18 cellular contexts compared by ENCODE assay signal in genomic region chr2:159737292-159737916, GRCh38. TPM values are rescaled to one million over a fixed set of nuclear protein-coding genes. Genes with fewer than 3 reads are reported as not detected.
DNase-seq lines count a peak whose midpoint lies in the region; ATAC-seq, FAIRE-seq and TF ChIP-seq lines count a peak whose summit lies in the region.
"Had no signal": no experiment of that assay in that cellular context is flagged by ENCODE, and none has a peak within 500 bp of the region (broad histone marks: within the 10 kb centered on the region; RNA-seq: fewer than 3 reads in every experiment).

No MANE protein-coding gene starts in this region.

- H3K4me2 ChIP-seq in K562 (ENCODE audit: insufficient read depth, low read length) = no peak overlapping the region

- ATAC-seq in K562 = no peak
- ATAC-seq in right cardiac atrium = peak; percentile 25 to 38
- ATAC-seq in GM21390 (IDR thresholded peaks at IDR 0.05; ENCODE audit: unreplicated experiment) = no peak
- ATAC-seq: CD8-positive, alpha-beta T cell; left colon had no signal

- H3K9ac ChIP-seq in K562 (ENCODE audit: insufficient read depth in 1 of 2, low read depth in 2 of 2, low read length in 2 of 2) = no peak overlapping the region

- H3K9me3 ChIP-seq in K562 (replicated peaks; ENCODE audit: control insufficient read depth, insufficient read depth, low read depth, low read length) (no peaks in the 10 kb centered on the region), right cardiac atrium (ENCODE audit: control insufficient read depth, low read length) (no peaks in the 10 kb centered on the region), esophagus muscularis mucosa (no peaks in the 10 kb centered on the region)
- H3K9me3 ChIP-seq: testis had no signal

- no peak overlapping the region for H2AFZ ChIP-seq in ACC112 (ENCODE audit: low read length, unreplicated experiment)
- no peak overlapping the region for H2AFZ ChIP-seq in K562 (ENCODE audit: low read depth, low read length)

- in situ Hi-C loops in GM18951 (cut with MboI; ENCODE audit: low sequenced_read_pairs, unreplicated experiment) = no loop called here
- in situ Hi-C loops in K562 (cut with MboI) = no loop called here

- POLR2A ChIA-PET in K562 (lab: Yijun Ruan, JAX) = interaction anchor here (1.4 to 1.9 kb wide), 4 partner anchors 7 to 23 kb away, joined by 3 to 10 read pairs (median 4); no protein-coding TSS in a partner anchor

- no peak for DNase-seq in K562 (ENCODE audit: extremely low read depth in 1 of 4, low spot score in 3 of 4)
- DNase-seq in right cardiac atrium = no peak
- no peak for DNase-seq in activated CD4-positive, alpha-beta T cell treated with anti-CD3 and anti-CD28 coated beads, Interleukin-2, amount 50 U/mL, for 4 hours
- no peak for DNase-seq in esophagus muscularis mucosa (ENCODE audit: extremely low spot score)
- DNase-seq in SIG-M5 (lab: John Stamatoyannopoulos, UW) = no peak
- DNase-seq: activated CD4-positive, alpha-beta T cell treated with anti-CD3 and anti-CD28 coated beads, Interleukin-2, amount 10 ng/mL, durations not matched to agents 24 days and 14 days; activated CD8-positive, alpha-beta memory T cell treated with anti-CD3 and anti-CD28 coated beads, Interleukin-2, amount 50 U/mL, for 4 hours; CD8-positive, alpha-beta T cell; DMS53; KG1; left colon; NCI-H1092; NCI-H2029 treated with DMSO at 0.1 percent for 48 hours; testis had no signal

- FAIRE-seq in K562 (lab: Jason Lieb, UNC) = no peak
- FAIRE-seq: frontal cortex had no signal

- TF ChIP-seq POLR2A in GM18951 (IDR thresholded peaks at IDR 0.05; ENCODE audit: extremely low read depth, insufficient read depth, insufficient read length) = peak; percentile 2
- no peak for TF ChIP-seq POLR2A in K562 (conservative IDR thresholded peaks at IDR 0.05)
- no peak for TF ChIP-seq POLR2A in esophagus muscularis mucosa (IDR thresholded peaks at IDR 0.05; ENCODE audit: low read depth)

- H3K4me3 ChIP-seq in ACC112 (ENCODE audit: low read depth, low read length) = no peak overlapping the region
- H3K4me3 ChIP-seq in K562 = no peak overlapping the region
- no peak overlapping the region for H3K4me3 ChIP-seq in right cardiac atrium (ENCODE audit: low read length)
- no peak overlapping the region for H3K4me3 ChIP-seq in esophagus muscularis mucosa
- H3K4me3 ChIP-seq: testis had no signal

- BruUV-seq in K562 (replicated peaks; lab: Mats Ljungman, UMichigan) = no TSS peak

- H3K79me2 ChIP-seq in ACC112 (ENCODE audit: control insufficient read depth, insufficient read depth, low read length, unreplicated experiment) = peaks cover 92% of the 10 kb centered on the region
- H3K79me2 ChIP-seq in K562 (ENCODE audit: control insufficient read depth, insufficient read depth, low read length) = peaks cover 99% of the 10 kb centered on the region

- no peaks in the 10 kb centered on the region for H3K9me1 ChIP-seq in K562 (ENCODE audit: control insufficient read depth, insufficient read depth, low read length)

- TF ChIP-seq CTCF in K562 (IDR thresholded peaks at IDR 0.05 in 2 of 3, conservative IDR thresholded peaks at IDR 0.05 in 1 of 3; ENCODE audit: insufficient read depth in 2 of 3, low read depth in 1 of 3, low read length in 3 of 3) = no peak
- no peak for TF ChIP-seq CTCF in esophagus muscularis mucosa (IDR thresholded peaks at IDR 0.05)

- TF ChIP-seq EP300 in K562 (IDR thresholded peaks at IDR 0.05; ENCODE audit: low read length) (no peak), esophagus muscularis mucosa (IDR thresholded peaks at IDR 0.05) (no peak)

- intact Hi-C loops in K562 (cut with micrococcal nuclease) = no loop called here
- intact Hi-C loops in right cardiac atrium (cut with DNase I) = loop anchor here in 1 of 4 donors (2.0 kb wide), 1 partner anchor 35 kb away; no protein-coding TSS in a partner anchor
- intact Hi-C loops in esophagus muscularis mucosa (cut with DNase I) = no loop called here

- H3K27me3 ChIP-seq in ACC112 (ENCODE audit: insufficient read depth, low read length) (no peaks in the 10 kb centered on the region), K562 (ENCODE audit: control insufficient read depth in 2 of 2, insufficient read depth in 2 of 2, low read length in 2 of 2) (no peaks in the 10 kb centered on the region), right cardiac atrium (ENCODE audit: control insufficient read depth, insufficient read depth) (no peaks in the 10 kb centered on the region), esophagus muscularis mucosa (no peaks in the 10 kb centered on the region)
- H3K27me3 ChIP-seq: testis had no signal

- H3K4me1 ChIP-seq in ACC112 (ENCODE audit: control insufficient read depth, insufficient read depth, low read length, unreplicated experiment) = peaks cover 28% of the 10 kb centered on the region
- peaks cover 0 to 9% of the 10 kb centered on the region in 2 experiments; a peak in 2 of 5 replicates for H3K4me1 ChIP-seq in K562 (replicated peaks in 1 of 2; ENCODE audit: control insufficient read depth in 2 of 2, insufficient read depth in 2 of 2, low read length in 2 of 2)
- peaks cover 2% of the 10 kb centered on the region for H3K4me1 ChIP-seq in right cardiac atrium (ENCODE audit: control insufficient read depth, insufficient read depth, low read length)
- H3K4me1 ChIP-seq in esophagus muscularis mucosa = peaks cover 0 to 15% (median 5%) of the 10 kb centered on the region in 4 donors
- H3K4me1 ChIP-seq: testis had no signal

- H3K27ac ChIP-seq in ACC112 (ENCODE audit: low read depth, low read length) (peak overlapping the region; percentile 55), K562 (ENCODE audit: extremely low read depth, low read depth, low read length) (no peak overlapping the region), right cardiac atrium (ENCODE audit: low read length) (no peak overlapping the region), esophagus muscularis mucosa (replicated peaks in 1 of 4) (no peak overlapping the region)
- H3K27ac ChIP-seq: testis had no signal

- CTCF ChIA-PET in K562 (lab: Yijun Ruan, JAX; ENCODE audit: low intra/inter-chr PET ratio) = no interaction called here

- TF ChIP-seq RAD21 in K562 (CRISPR knock-in tag; conservative IDR thresholded peaks at IDR 0.05 in 1 of 2, IDR thresholded peaks at IDR 0.05 in 1 of 2) = no peak

- H3K36me3 ChIP-seq in ACC112 (ENCODE audit: insufficient read depth, low read length) = peaks cover 47% of the 10 kb centered on the region
- H3K36me3 ChIP-seq in K562 (ENCODE audit: control insufficient read depth, insufficient read depth, low read length) = peaks cover 95% of the 10 kb centered on the region
- peaks cover 6 to 55% (median 31%) of the 10 kb centered on the region in 4 donors for H3K36me3 ChIP-seq in esophagus muscularis mucosa

- H4K20me1 ChIP-seq in K562 (replicated peaks; ENCODE audit: control insufficient read depth, insufficient read depth, low read length) = no peaks in the 10 kb centered on the region; the same call in 1 of the 2 replicates

- WGBS in K562 (ENCODE audit: insufficient coverage, low coverage, missing lambda C conversion rate) = 94% methylated on average over 1 of the region's 1 CpG
- 98% methylated on average over 1 of the region's 1 CpG for WGBS in right cardiac atrium
- WGBS in esophagus muscularis mucosa = 100% methylated on average over 1 of the region's 1 CpG

TF ChIP-seq in K562, 482 proteins besides CTCF, POLR2A, EP300 and RAD21:
- TF ChIP-seq CEBPG (CRISPR knock-in tag; IDR thresholded peaks at IDR 0.05) (peak; percentile 16; the same call in 1 of the 2 replicates), CEBPG (tag; conservative IDR thresholded peaks at IDR 0.05 in 1 of 2, IDR thresholded peaks at IDR 0.05 in 1 of 2) (peak; percentile 24 to 28; a peak in 1 of 4 replicates), ATF3 (IDR thresholded peaks at IDR 0.05) (peak; percentile 34; the same call in 1 of the 2 replicates), ATF3 (CRISPR knock-in tag; conservative IDR thresholded peaks at IDR 0.05) (no peak), E2F5 (CRISPR knock-in tag; IDR thresholded peaks at IDR 0.05) (no peak)

RNA-seq across cellular contexts. Expression of gene MARCHF7, which starts 25.1 kb away (rescaled TPM):
- 54.6 and 159 TPM in 2 replicates for total RNA-seq in K562 (2011; cell fraction: chromatin; rRNA removed; ENCODE audit: low replicate concordance)
- total RNA-seq in K562 (2011; cell fraction: nucleolus; rRNA removed) = 18.2 and 23.3 TPM in 2 replicates
- total RNA-seq in K562 (2011; cell fraction: nucleoplasm; rRNA removed) = 32.9 and 50.8 TPM in 2 replicates
- 53.3 and 58.8 TPM in 2 replicates for total RNA-seq in K562 (2014; rRNA removed)
- total RNA-seq in K562 (2014; rRNA removed; fragmentation: Illumina TruSeq; extraction: Trizol) = 117 and 143 TPM in 2 replicates
- total RNA-seq in K562 (2015; rRNA removed; fragmentation: Illumina TruSeq; extraction: Trizol) = 118 and 130 TPM in 2 replicates
- 80.5 and 84.9 TPM in 2 replicates for total RNA-seq in K562 (2021)
- polyA plus RNA-seq in K562 (2011; rRNA removed) = 59.4 and 65.1 TPM in 2 replicates
- 8.2 and 21.8 TPM in 2 replicates for polyA plus RNA-seq in K562 (2011; cell fraction: cytosol; rRNA removed)
- 40.9 and 56.7 TPM in 2 replicates for polyA plus RNA-seq in K562 (2011; cell fraction: nucleus; rRNA removed)
- 59.4 and 78.8 TPM in 2 replicates for polyA plus RNA-seq in K562 (2012)
- polyA plus RNA-seq in K562 (2014; fragmentation: Illumina TruSeq; extraction: Trizol) = 103 and 137 TPM in 2 replicates
- 100 to 1,000 TPM in 1 of 2 experiments, 10 to 100 TPM in 1; 86.7 to 106 TPM for polyA plus RNA-seq in K562 (2014; fragmentation: Nextera tagmentation; extraction: Ambion mirVana)
- 50.7 and 58.2 TPM in 2 replicates for polyA plus RNA-seq in K562 (2014; rRNA removed)
- polyA minus RNA-seq in K562 (2011; rRNA and poly(A)+ RNA removed) = 67.6 and 108 TPM in 2 replicates
- 46.2 and 52.4 TPM in 2 replicates for polyA minus RNA-seq in K562 (2011; cell fraction: cytosol; rRNA and poly(A)+ RNA removed)
- 32.7 and 58.6 TPM in 2 replicates for polyA minus RNA-seq in K562 (2011; cell fraction: nucleus; rRNA and poly(A)+ RNA removed)
- 10 to 100 TPM; 70.0 to 85.4 (median 74.9) TPM for total RNA-seq in right cardiac atrium
- polyA plus RNA-seq in right cardiac atrium = 33.6 TPM
- total RNA-seq in esophagus muscularis mucosa = 100 to 1,000 TPM in 1 of 4 donors, 10 to 100 TPM in 3; 60.1 to 101 (median 89.4) TPM

Comparison
In these comparisons a context has a peak if more than half of its experiments do, and no peak if none do; other contexts are left out.
1. ATAC-seq: peak in right cardiac atrium (2 of 2); none in K562 (single experiment) and GM21390 (single experiment).